ENCODE assay signal across 15 cellular contexts in the genomic region with DNA sequence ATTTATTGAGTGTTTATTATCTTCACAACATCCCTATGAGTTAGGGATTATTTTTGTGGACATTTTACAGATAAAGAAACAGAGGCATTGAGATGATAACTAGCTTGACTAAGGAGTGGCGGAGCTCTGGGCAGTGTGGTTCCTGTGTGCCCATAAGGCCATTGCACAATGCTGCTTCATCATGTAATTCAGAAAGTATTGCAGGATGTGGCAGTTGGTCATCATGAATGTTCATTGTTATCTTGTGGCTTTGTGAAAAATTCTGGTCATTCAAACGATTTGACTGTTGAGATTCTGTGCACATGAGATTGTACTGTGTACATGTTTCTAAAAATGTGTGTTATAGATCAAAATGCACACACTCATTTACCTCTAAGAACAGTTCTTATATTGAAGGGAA.
DNase-seq lines count a peak whose midpoint lies in the region; ATAC-seq, FAIRE-seq and TF ChIP-seq lines count a peak whose summit lies in the region.
"Had no signal": no experiment of that assay in that cellular context is flagged by ENCODE, and none has a peak within 500 bp of the region (broad histone marks: within the 10 kb centered on the region; RNA-seq: fewer than 3 reads in every experiment).

No MANE protein-coding gene starts in this region.

- no peak overlapping the region for H3K4me3 Mint-ChIP-seq in stimulated activated naive CD8-positive, alpha-beta T cell treated with anti-CD3 and anti-CD28 coated beads, Interleukin-15, amount 100 ng/mL, for 72 hours
- H3K4me3 Mint-ChIP-seq: activated B cell treated with CpG ODN at 0.5 μM for 24 hours, memory B cell had no signal

- peaks cover 38% of the 10 kb centered on the region for H3K27me3 Mint-ChIP-seq in stimulated activated naive CD8-positive, alpha-beta T cell treated with anti-CD3 and anti-CD28 coated beads, Interleukin-15, amount 100 ng/mL, for 72 hours
- H3K27me3 Mint-ChIP-seq: activated B cell treated with CpG ODN at 0.5 μM for 24 hours had no signal

- H3K27ac ChIP-seq in RWPE2 (ENCODE audit: poor library complexity, severe bottlenecking) = peak overlapping the region; percentile 5
- H3K27ac ChIP-seq: SK-N-MC had no signal

- H3K4me1 ChIP-seq in RWPE2 (ENCODE audit: insufficient read depth, poor library complexity, severe bottlenecking) = peaks cover 8% of the 10 kb centered on the region

- peaks cover 12 to 16% of the 10 kb centered on the region in 2 donors for H3K9me3 Mint-ChIP-seq in stimulated activated naive CD8-positive, alpha-beta T cell treated with anti-CD3 and anti-CD28 coated beads, Interleukin-15, amount 100 ng/mL, for 72 hours
- H3K9me3 Mint-ChIP-seq: activated B cell treated with CpG ODN at 0.5 μM for 24 hours had no signal

- peak; percentile 69 for FAIRE-seq in urothelium cell line (lab: Jason Lieb, UNC)

- TF ChIP-seq CTCF in RWPE2 (IDR thresholded peaks at IDR 0.05; ENCODE audit: poor library complexity, severe bottlenecking) = peak; percentile 47
- no peak for TF ChIP-seq CTCF in fibroblast of pulmonary artery (IDR thresholded peaks at IDR 0.05; ENCODE audit: low read length, missing control alignments)

- no peaks in the 10 kb centered on the region for H3K27me3 ChIP-seq in RWPE2 (ENCODE audit: insufficient read depth, poor library complexity, severe bottlenecking)

- DNase-seq in stimulated activated naive CD8-positive, alpha-beta T cell treated with anti-CD3 and anti-CD28 coated beads, Interleukin-15, amount 100 ng/mL, for 72 hours = no peak
- DNase-seq in stimulated activated naive CD8-positive, alpha-beta T cell treated with anti-CD3 and anti-CD28 coated beads, Interleukin-15, Interleukin-2, amounts not matched to agents 100 U/mL and 50 U/mL, for 24 hours = no peak
- DNase-seq in RWPE2 (ENCODE audit: low spot score) (no peak), fibroblast of pulmonary artery (ENCODE audit: low read depth) (peak; percentile 80), urothelium cell line (ENCODE audit: low spot score) (peak; percentile 33), NCI-H1417 treated with DMSO at 0.1 percent for 48 hours (lab: John Stamatoyannopoulos, UW) (no peak), NCI-H2029 treated with DMSO at 0.1 percent for 48 hours (lab: John Stamatoyannopoulos, UW) (no peak), KG1 (lab: John Stamatoyannopoulos, UW) (no peak)
- DNase-seq: activated B cell treated with CpG ODN at 0.5 μM for 24 hours, DMS79 treated with DMSO at 0.1 percent for 48 hours, NCI-H1694, NCI-H748 treated with DMSO at 0.1 percent for 48 hours, occipital lobe had no signal

- peak; percentile 2 for ATAC-seq in stimulated activated naive CD8-positive, alpha-beta T cell treated with anti-CD3 and anti-CD28 coated beads, Interleukin-15, amount 100 ng/mL, for 72 hours
- ATAC-seq in stimulated activated naive CD8-positive, alpha-beta T cell treated with anti-CD3 and anti-CD28 coated beads, Interleukin-15, Interleukin-2, amounts not matched to agents 100 U/mL and 50 U/mL, for 24 hours = no peak
- ATAC-seq in RWPE2 (ENCODE audit: low read depth) = peak; percentile 93

- peaks cover 21% of the 10 kb centered on the region for H3K4me1 Mint-ChIP-seq in stimulated activated naive CD8-positive, alpha-beta T cell treated with anti-CD3 and anti-CD28 coated beads, Interleukin-15, amount 100 ng/mL, for 72 hours
- H3K4me1 Mint-ChIP-seq: activated B cell treated with CpG ODN at 0.5 μM for 24 hours had no signal

- no peak overlapping the region for H3K27ac Mint-ChIP-seq in stimulated activated naive CD8-positive, alpha-beta T cell treated with anti-CD3 and anti-CD28 coated beads, Interleukin-15, amount 100 ng/mL, for 72 hours
- H3K27ac Mint-ChIP-seq: activated B cell treated with CpG ODN at 0.5 μM for 24 hours, memory B cell had no signal

- H3K9me3 ChIP-seq in RWPE2 (ENCODE audit: severe bottlenecking) = no peaks in the 10 kb centered on the region

- no peaks in the 10 kb centered on the region for H3K36me3 ChIP-seq in RWPE2 (ENCODE audit: low read depth)

- H3K4me3 ChIP-seq in RWPE2 (ENCODE audit: severe bottlenecking) (no peak overlapping the region), fibroblast of pulmonary artery (replicated peaks; ENCODE audit: low read depth, low read length) (no peak overlapping the region)
- H3K4me3 ChIP-seq: SK-N-MC had no signal

Comparison
In these comparisons a context has a peak if more than half of its experiments do, and no peak if none do; other contexts are left out.
1. DNase-seq: peak in fibroblast of pulmonary artery (single experiment) and urothelium cell line (single experiment); none in stimulated activated naive CD8-positive, alpha-beta T cell treated with anti-CD3 and anti-CD28 coated beads, Interleukin-15, amount 100 ng/mL, for 72 hours (0 of 2), stimulated activated naive CD8-positive, alpha-beta T cell treated with anti-CD3 and anti-CD28 coated beads, Interleukin-15, Interleukin-2, amounts not matched to agents 100 U/mL and 50 U/mL, for 24 hours (single experiment), RWPE2 (single experiment), NCI-H1417 treated with DMSO at 0.1 percent for 48 hours (single experiment), NCI-H2029 treated with DMSO at 0.1 percent for 48 hours (single experiment) and KG1 (single experiment).